Comparison of ENCODE assay signal across 15 cellular contexts in the genomic region with DNA sequence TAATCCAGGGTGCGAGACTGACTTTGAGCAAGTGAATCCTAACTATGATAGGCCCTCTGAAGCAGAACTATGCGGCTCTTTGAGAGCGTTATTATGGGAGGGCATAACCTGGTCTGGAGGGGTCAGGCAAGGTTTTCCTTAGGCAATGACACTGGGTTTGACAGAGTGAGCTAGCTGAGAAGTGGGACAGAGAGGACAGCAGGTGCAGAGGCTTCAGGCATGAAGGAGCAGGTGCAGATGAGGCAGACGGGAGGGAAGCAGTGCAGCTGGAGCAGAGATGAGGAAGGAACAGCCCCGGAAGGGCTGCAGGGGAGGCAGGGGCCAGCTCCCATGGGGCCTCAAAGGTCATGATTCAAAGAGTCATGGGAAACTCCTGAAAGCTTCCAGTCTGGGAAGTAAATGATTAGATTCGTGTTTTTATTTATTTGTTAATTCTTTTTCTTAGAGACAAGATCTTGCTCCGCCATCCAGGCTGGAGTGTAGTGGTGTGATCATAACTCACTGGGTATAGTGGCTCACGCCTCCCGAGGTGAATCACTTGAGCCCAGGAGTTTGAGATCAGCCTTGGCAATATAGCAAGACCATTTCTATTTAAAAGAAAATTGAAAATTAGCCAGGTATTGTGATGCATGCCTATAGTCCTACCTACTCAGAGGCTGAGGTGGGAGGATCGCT. TPM values are rescaled to one million over a fixed set of nuclear protein-coding genes. Genes with fewer than 3 reads are reported as not detected.
A peak's percentile ranks its signal among the peaks of the same experiment; 100 is the strongest.
DNase-seq lines count a peak whose midpoint lies in the region; ATAC-seq and TF ChIP-seq lines count a peak whose summit lies in the region.
"Had no signal": no experiment of that assay in that cellular context is flagged by ENCODE, and none has a peak within 500 bp of the region (broad histone marks: within the 10 kb centered on the region; RNA-seq: fewer than 3 reads in every experiment).

No MANE protein-coding gene starts in this region.

- intact Hi-C loops in aorta (cut with DNase I) = no loop called here

- TF ChIP-seq CTCF in BE2C (IDR thresholded peaks at IDR 0.05; ENCODE audit: low read depth, low read length) = no peak

- H3K27me3 ChIP-seq in BE2C = no peaks in the 10 kb centered on the region
- peaks cover 0 to 2% of the 10 kb centered on the region in 2 donors for H3K27me3 ChIP-seq in aorta (ENCODE audit: control insufficient read depth in 1 of 2, insufficient read depth in 2 of 2, low read length in 1 of 2)
- H3K27me3 ChIP-seq: Peyer's patch had no signal

- H3K4me1 ChIP-seq in BE2C (peaks cover 9% of the 10 kb centered on the region), aorta (ENCODE audit: control insufficient read depth in 1 of 2, insufficient read depth in 2 of 2, low read length in 2 of 2) (no peaks in the 10 kb centered on the region)

- H3K9me3 ChIP-seq in BE2C (no peaks in the 10 kb centered on the region), aorta (ENCODE audit: control insufficient read depth, low read length) (no peaks in the 10 kb centered on the region)
- H3K9me3 ChIP-seq: Peyer's patch had no signal

- ATAC-seq in aorta (ENCODE audit: low FRiP score) (no peak), HG03520 (IDR thresholded peaks at IDR 0.05; ENCODE audit: unreplicated experiment) (no peak)
- ATAC-seq: left colon, sciatic nerve had no signal

- H3K4me3 ChIP-seq in BE2C (ENCODE audit: low read depth, low read length) = no peak overlapping the region
- no peak overlapping the region for H3K4me3 ChIP-seq in aorta (ENCODE audit: low read length in 2 of 2)
- H3K4me3 ChIP-seq: Peyer's patch had no signal

- peak; percentile 48 for DNase-seq in BE2C
- DNase-seq in DMS53 (lab: John Stamatoyannopoulos, UW) = peak; percentile 94
- DNase-seq in NCI-H526 (lab: John Stamatoyannopoulos, UW) = peak; percentile 9 to 70
- peak; percentile 54 for DNase-seq in islet precursor cell
- no peak for DNase-seq in T-helper 9 cell
- DNase-seq in aorta = no peak
- DNase-seq: activated naive CD4-positive, alpha-beta T cell treated with anti-CD3 and anti-CD28 coated beads, Interleukin-2, amount 50 U/mL, for 16 hours; activated T-cell treated with anti-CD3 and anti-CD28 coated beads, Interleukin-2, amount 50 U/mL, for 24 hours; Calu3; left colon; Peyer's patch; stimulated activated CD4-positive, alpha-beta T cell treated with anti-CD3 and anti-CD28 coated beads, Interleukin-1b, Interleukin-23, amount 100 ng/mL, for 48 hours had no signal

- no peak overlapping the region for H3K27ac ChIP-seq in aorta (ENCODE audit: low read depth in 1 of 2, low read length in 2 of 2)
- H3K27ac ChIP-seq: Peyer's patch had no signal

- H3K36me3 ChIP-seq in BE2C (no peaks in the 10 kb centered on the region), aorta (ENCODE audit: control insufficient read depth in 1 of 2, insufficient read depth in 2 of 2, low read length in 1 of 2) (no peaks in the 10 kb centered on the region)
- H3K36me3 ChIP-seq: Peyer's patch had no signal

- 90% methylated on average over 10 of the region's 10 CpGs for WGBS in aorta, 2 donors

RNA-seq across cellular contexts. Expression of a gene that starts 5.4 kb away (rescaled TPM):
- not detected for polyA plus RNA-seq in BE2C (2012; ENCODE audit: insufficient read depth, insufficient read length, low read depth)
- total RNA-seq in aorta = not detected
- polyA plus RNA-seq in aorta = not detected
- total RNA-seq: Calu3, left colon, mononuclear cell, Peyer's patch had no signal

Comparison
In these comparisons a context has a peak if more than half of its experiments do, and no peak if none do; other contexts are left out.
1. DNase-seq: peak in BE2C (single experiment), DMS53 (single experiment), NCI-H526 (2 of 2) and islet precursor cell (single experiment); none in T-helper 9 cell (single experiment) and aorta (0 of 2).